Comparison of ENCODE assay signal across 8 cellular contexts in genomic region chr13:72565893-72566292, GRCh38.
DNase-seq lines count a peak whose midpoint lies in the region; ATAC-seq and TF ChIP-seq lines count a peak whose summit lies in the region.

No MANE protein-coding gene starts in this region.

- H3K4me1 ChIP-seq in BE2C = peaks cover 16% of the 10 kb centered on the region
- peaks cover 6% of the 10 kb centered on the region; the same call in 1 of the 2 replicates for H3K4me1 ChIP-seq in HAP-1

- in situ Hi-C loops in HAP-1 (cut with MboI; ENCODE audit: low sequenced_read_pairs) = no loop called here

- no peak overlapping the region for H3K4me3 Mint-ChIP-seq in progenitor cell of endocrine pancreas (ENCODE audit: low read depth)
- H3K4me3 Mint-ChIP-seq in activated T-helper 1 cell treated with anti-CD3 and anti-CD28 coated beads, Interleukin-12 subunit alpha, Interleukin-12 subunit beta, Interleukin-2, Interleukin-4 antibody, amounts not matched to agents 30 ng/mL and 10 ng/mL and 1 ng/mL, durations not matched to agents 14 hours and 24 hours and 36 hours = no peak overlapping the region

- no peak overlapping the region for H3K27ac ChIP-seq in dorsolateral prefrontal cortex

- H3K4me3 ChIP-seq in BE2C (ENCODE audit: low read depth, low read length) (no peak overlapping the region), HAP-1 (no peak overlapping the region), dorsolateral prefrontal cortex (no peak overlapping the region)

- DNase-seq in BE2C = peak; percentile 24
- peak; percentile 20 to 51 for DNase-seq in HAP-1 (ENCODE audit: low spot score in 2 of 2)
- DNase-seq in NCI-H748 (lab: John Stamatoyannopoulos, UW; ENCODE audit: unreplicated experiment) = peak; percentile 71
- DNase-seq in dorsolateral prefrontal cortex = no peak
- DNase-seq in progenitor cell of endocrine pancreas (ENCODE audit: low spot score, unreplicated experiment) = no peak
- no peak for DNase-seq in stimulated activated CD4-positive, alpha-beta T cell treated with anti-CD3 and anti-CD28 coated beads, Interleukin-4, amount 100 ng/mL, for 1 hour
- no peak for DNase-seq in activated T-helper 1 cell treated with anti-CD3 and anti-CD28 coated beads, Interleukin-12 subunit alpha, Interleukin-12 subunit beta, Interleukin-2, Interleukin-4 antibody, amounts not matched to agents 30 ng/mL and 10 ng/mL and 1 ng/mL, durations not matched to agents 14 hours and 24 hours and 36 hours (ENCODE audit: low spot score)

- no peaks in the 10 kb centered on the region for H3K4me1 Mint-ChIP-seq in progenitor cell of endocrine pancreas (ENCODE audit: low read depth)
- H3K4me1 Mint-ChIP-seq in activated T-helper 1 cell treated with anti-CD3 and anti-CD28 coated beads, Interleukin-12 subunit alpha, Interleukin-12 subunit beta, Interleukin-2, Interleukin-4 antibody, amounts not matched to agents 30 ng/mL and 10 ng/mL and 1 ng/mL, durations not matched to agents 14 hours and 24 hours and 36 hours (ENCODE audit: low read depth) = no peaks in the 10 kb centered on the region

- no peaks in the 10 kb centered on the region for H3K36me3 Mint-ChIP-seq in progenitor cell of endocrine pancreas (ENCODE audit: insufficient read depth)
- no peaks in the 10 kb centered on the region for H3K36me3 Mint-ChIP-seq in activated T-helper 1 cell treated with anti-CD3 and anti-CD28 coated beads, Interleukin-12 subunit alpha, Interleukin-12 subunit beta, Interleukin-2, Interleukin-4 antibody, amounts not matched to agents 30 ng/mL and 10 ng/mL and 1 ng/mL, durations not matched to agents 14 hours and 24 hours and 36 hours (ENCODE audit: low read depth)

- H3K9me3 Mint-ChIP-seq in progenitor cell of endocrine pancreas (ENCODE audit: low read depth) = no peaks in the 10 kb centered on the region
- no peaks in the 10 kb centered on the region for H3K9me3 Mint-ChIP-seq in activated T-helper 1 cell treated with anti-CD3 and anti-CD28 coated beads, Interleukin-12 subunit alpha, Interleukin-12 subunit beta, Interleukin-2, Interleukin-4 antibody, amounts not matched to agents 30 ng/mL and 10 ng/mL and 1 ng/mL, durations not matched to agents 14 hours and 24 hours and 36 hours

- intact Hi-C loops in dorsolateral prefrontal cortex (cut with DNase I) = no loop called here
- intact Hi-C loops in activated T-helper 1 cell treated with anti-CD3 and anti-CD28 coated beads, Interleukin-12 subunit alpha, Interleukin-12 subunit beta, Interleukin-2, Interleukin-4 antibody, amounts not matched to agents 30 ng/mL and 10 ng/mL and 1 ng/mL, durations not matched to agents 14 hours and 24 hours and 36 hours (cut with micrococcal nuclease) = no loop called here

- TF ChIP-seq CTCF in BE2C (IDR thresholded peaks at IDR 0.05; ENCODE audit: low read depth, low read length) = peak; percentile 77
- TF ChIP-seq CTCF in dorsolateral prefrontal cortex (IDR thresholded peaks at IDR 0.05 in 54 of 56, conservative IDR thresholded peaks at IDR 0.05 in 2 of 56; ENCODE audit: low read depth in 1 of 56, partially characterized antibody in 56 of 56) = peak in 55 of 56 donors; percentile 48 to 77 (median 66)
- peak; percentile 86 for TF ChIP-seq CTCF in progenitor cell of endocrine pancreas (IDR thresholded peaks at IDR 0.05; ENCODE audit: unreplicated experiment)

- H3K27me3 ChIP-seq in BE2C (no peaks in the 10 kb centered on the region), HAP-1 (ENCODE audit: low read depth) (no peaks in the 10 kb centered on the region), dorsolateral prefrontal cortex (peaks cover 0 to 4% (median 0%) of the 10 kb centered on the region in 45 donors)

- no peak overlapping the region for H3K27ac Mint-ChIP-seq in progenitor cell of endocrine pancreas
- no peak overlapping the region for H3K27ac Mint-ChIP-seq in activated T-helper 1 cell treated with anti-CD3 and anti-CD28 coated beads, Interleukin-12 subunit alpha, Interleukin-12 subunit beta, Interleukin-2, Interleukin-4 antibody, amounts not matched to agents 30 ng/mL and 10 ng/mL and 1 ng/mL, durations not matched to agents 14 hours and 24 hours and 36 hours

- no peaks in the 10 kb centered on the region for H3K9me3 ChIP-seq in BE2C
- no peaks in the 10 kb centered on the region for H3K9me3 ChIP-seq in HAP-1

- H3K36me3 ChIP-seq in BE2C (no peaks in the 10 kb centered on the region), HAP-1 (replicated peaks) (no peaks in the 10 kb centered on the region)

- no peaks in the 10 kb centered on the region for H3K27me3 Mint-ChIP-seq in progenitor cell of endocrine pancreas
- no peaks in the 10 kb centered on the region for H3K27me3 Mint-ChIP-seq in activated T-helper 1 cell treated with anti-CD3 and anti-CD28 coated beads, Interleukin-12 subunit alpha, Interleukin-12 subunit beta, Interleukin-2, Interleukin-4 antibody, amounts not matched to agents 30 ng/mL and 10 ng/mL and 1 ng/mL, durations not matched to agents 14 hours and 24 hours and 36 hours (ENCODE audit: insufficient read depth)

- ATAC-seq in GM19455 (IDR thresholded peaks at IDR 0.05; ENCODE audit: unreplicated experiment) = no peak

Comparison
In these comparisons a context has a peak if more than half of its experiments do, and no peak if none do; other contexts are left out.
1. DNase-seq: peak in BE2C (single experiment), HAP-1 (2 of 2) and NCI-H748 (single experiment); none in dorsolateral prefrontal cortex (0 of 10), progenitor cell of endocrine pancreas (single experiment), stimulated activated CD4-positive, alpha-beta T cell treated with anti-CD3 and anti-CD28 coated beads, Interleukin-4, amount 100 ng/mL, for 1 hour (single experiment) and activated T-helper 1 cell treated with anti-CD3 and anti-CD28 coated beads, Interleukin-12 subunit alpha, Interleukin-12 subunit beta, Interleukin-2, Interleukin-4 antibody, amounts not matched to agents 30 ng/mL and 10 ng/mL and 1 ng/mL, durations not matched to agents 14 hours and 24 hours and 36 hours (single experiment).
2. Peak in every context shown above with its lines, with median percentiles within 50 percentile points of each other: CTCF ChIP-seq.